Comparison of ENCODE assay signal across 14 cellular contexts in genomic region chr16:11005611-11005975, GRCh38.
DNase-seq lines count a peak whose midpoint lies in the region; ATAC-seq, FAIRE-seq and TF ChIP-seq lines count a peak whose summit lies in the region.
"Had no signal": no experiment of that assay in that cellular context is flagged by ENCODE, and none has a peak within 500 bp of the region (broad histone marks: within the 10 kb centered on the region; RNA-seq: fewer than 3 reads in every experiment).

No MANE protein-coding gene starts in this region.

- ATAC-seq in HG03039 (IDR thresholded peaks at IDR 0.05; ENCODE audit: unreplicated experiment), result no peak

- H3K4me1 Mint-ChIP-seq in endothelial cell (ENCODE audit: unreplicated experiment) (peaks cover 2% of the 10 kb centered on the region), Calu3 (ENCODE audit: low read depth, unreplicated experiment) (no peaks in the 10 kb centered on the region)

- no peak overlapping the region for H3K27ac Mint-ChIP-seq in endothelial cell (ENCODE audit: unreplicated experiment)
- no peak overlapping the region for H3K27ac Mint-ChIP-seq in Calu3 (ENCODE audit: unreplicated experiment)

- CTCF ChIA-PET in Calu3 (lab: Charles Lee), result interaction anchor here (0.7 kb wide), 1 partner anchor 1048 kb away, joined by 3 read pairs; no protein-coding TSS in a partner anchor

- BruUV-seq in Calu3 (replicated peaks; lab: Mats Ljungman, UMichigan), result no TSS peak

- H3K27me3 Mint-ChIP-seq in endothelial cell (ENCODE audit: unreplicated experiment) (no peaks in the 10 kb centered on the region), Calu3 (ENCODE audit: unreplicated experiment) (no peaks in the 10 kb centered on the region)

- H3K4me3 Mint-ChIP-seq in endothelial cell (ENCODE audit: unreplicated experiment) (peak overlapping the region; percentile 17), Calu3 (ENCODE audit: low read depth, unreplicated experiment) (no peak overlapping the region)

- H3K9me3 Mint-ChIP-seq in endothelial cell (ENCODE audit: unreplicated experiment) (no peaks in the 10 kb centered on the region), Calu3 (ENCODE audit: low read depth, unreplicated experiment) (no peaks in the 10 kb centered on the region)

- intact Hi-C loops in Calu3 (cut with micrococcal nuclease; ENCODE audit: unreplicated experiment), result no loop called here

- H3K36me3 Mint-ChIP-seq in endothelial cell (ENCODE audit: low read depth, unreplicated experiment), result peaks cover 24% of the 10 kb centered on the region
- H3K36me3 Mint-ChIP-seq in Calu3 (ENCODE audit: insufficient read depth, unreplicated experiment), result peaks cover 11% of the 10 kb centered on the region

- no peak for FAIRE-seq in RCC 7860 (lab: Jason Lieb, UNC)

- TF ChIP-seq CTCF in endothelial cell (IDR thresholded peaks at IDR 0.05; ENCODE audit: unreplicated experiment) (no peak), Calu3 (IDR thresholded peaks at IDR 0.05; ENCODE audit: unreplicated experiment) (no peak)

- DNase-seq in AG20443 (ENCODE audit: low spot score), result peak; percentile 55
- DNase-seq in RCC 7860 (ENCODE audit: low spot score), result peak; percentile 28
- no peak for DNase-seq in endothelial cell (ENCODE audit: low spot score)
- DNase-seq in mesenteric fat pad (ENCODE audit: low spot score), result peak; percentile 1
- no peak for DNase-seq in NOMO-1 treated with dmso at 0.1 percent for 144 hours (lab: John Stamatoyannopoulos, UW; ENCODE audit: unreplicated experiment)
- DNase-seq in hippocampal formation (lab: John Stamatoyannopoulos, UW), result no peak
- no peak for DNase-seq in Calu3
- DNase-seq: activated effector memory CD4-positive, alpha-beta T cell treated with Interleukin-2 at 50 U/mL for 16 hours; AML-193; effector CD8-positive, alpha-beta T cell; NCI-H2081; SHP77 treated with DMSO at 0.1 percent for 48 hours; T1000 had no signal

Comparison
In these comparisons a context has a peak if more than half of its experiments do, and no peak if none do; other contexts are left out.
1. DNase-seq: peak in AG20443 (single experiment), RCC 7860 (single experiment) and mesenteric fat pad (single experiment); none in endothelial cell (single experiment), NOMO-1 treated with dmso at 0.1 percent for 144 hours (single experiment), hippocampal formation (0 of 2) and Calu3 (single experiment).